Comparison of ENCODE assay signal across 25 cellular contexts in genomic region chr2:165435611-165436010, GRCh38. TPM values are rescaled to one million over a fixed set of nuclear protein-coding genes. Genes with fewer than 3 reads are reported as not detected.
"Had no signal": no experiment of that assay in that cellular context is flagged by ENCODE, and none has a peak within 500 bp of the region (broad histone marks: within the 10 kb centered on the region; RNA-seq: fewer than 3 reads in every experiment).

No MANE protein-coding gene starts in this region.

- H3K4me3 ChIP-seq: adrenal gland, body of pancreas, gastroesophageal sphincter, spleen, testis, transverse colon had no signal

- H3K36me3 ChIP-seq: adrenal gland, gastroesophageal sphincter, spleen, transverse colon had no signal

- ATAC-seq: activated CD4-positive, CD25-positive, alpha-beta regulatory T cell treated with anti-CD3 and anti-CD28 coated beads, Interleukin-2, amount 50 U/mL, for 24 hours; body of pancreas; gastroesophageal sphincter; left cardiac atrium; naive thymus-derived CD8-positive, alpha-beta T cell; stimulated activated naive CD8-positive, alpha-beta T cell treated with anti-CD3 and anti-CD28 coated beads, Interleukin-15, Interleukin-2, amounts not matched to agents 100 U/mL and 50 U/mL, for 24 hours had no signal

- H3K9me3 ChIP-seq: adrenal gland, body of pancreas, gastroesophageal sphincter, spleen, testis, transverse colon had no signal

- H3K27me3 ChIP-seq: adrenal gland, body of pancreas, gastroesophageal sphincter, spleen, testis, transverse colon had no signal

- DNase-seq: activated CD4-positive, alpha-beta T cell treated with anti-CD3 and anti-CD28 coated beads for 48 hours; activated CD4-positive, alpha-beta T cell treated with anti-CD3 and anti-CD28 coated beads, Interleukin-2, amount 50 U/mL, for 48 hours; activated CD8-positive, alpha-beta memory T cell treated with anti-CD3 and anti-CD28 coated beads for 24 hours; activated effector memory CD4-positive, alpha-beta T cell treated with anti-CD3 and anti-CD28 coated beads, Interleukin-2, amount 50 U/mL, for 16 hours; activated naive CD4-positive, alpha-beta T cell treated with anti-CD3 and anti-CD28 coated beads for 36 hours; activated naive CD8-positive, alpha-beta T cell treated with anti-CD3 and anti-CD28 coated beads for 36 hours; activated T-cell treated with anti-CD3 and anti-CD28 coated beads, Interleukin-2, amount 50 U/mL, for 1 hour; adrenal gland; aorta; body of pancreas; effector memory CD4-positive, alpha-beta T cell; erythroblast; hippocampal formation; left cardiac atrium; naive thymus-derived CD8-positive, alpha-beta T cell; spleen; stimulated activated CD4-positive, alpha-beta T cell treated with anti-CD3 and anti-CD28 coated beads, Interleukin-4, amount 100 ng/mL, for 1 hour; stimulated activated naive CD8-positive, alpha-beta T cell treated with anti-CD3 and anti-CD28 coated beads, Interleukin-15, Interleukin-2, amounts not matched to agents 100 U/mL and 50 U/mL, for 24 hours; T-helper 9 cell; testis; transverse colon had no signal

- H3K4me1 ChIP-seq: body of pancreas, spleen, testis, transverse colon had no signal

- H3K27ac ChIP-seq: adrenal gland, body of pancreas, gastroesophageal sphincter, spleen, testis, transverse colon, VCaP had no signal

RNA-seq across cellular contexts. Expression of gene CSRNP3, which starts 33.9 kb away (rescaled TPM):
- total RNA-seq: activated naive CD4-positive, alpha-beta T cell treated with anti-CD3 and anti-CD28 coated beads for 36 hours; activated naive CD8-positive, alpha-beta T cell treated with anti-CD3 and anti-CD28 coated beads for 36 hours; activated T-helper 1 cell treated with anti-CD3 and anti-CD28 coated beads, Interleukin-12 subunit alpha, Interleukin-12 subunit beta, Interleukin-2, Interleukin-4 antibody, amounts not matched to agents 30 ng/mL and 10 ng/mL and 1 ng/mL, durations not matched to agents 14 hours and 24 hours and 36 hours; naive thymus-derived CD8-positive, alpha-beta T cell had no signal
- polyA plus RNA-seq: naive thymus-derived CD8-positive, alpha-beta T cell had no signal
